ENCODE assay signal across 1 cellular context in the genomic region with DNA sequence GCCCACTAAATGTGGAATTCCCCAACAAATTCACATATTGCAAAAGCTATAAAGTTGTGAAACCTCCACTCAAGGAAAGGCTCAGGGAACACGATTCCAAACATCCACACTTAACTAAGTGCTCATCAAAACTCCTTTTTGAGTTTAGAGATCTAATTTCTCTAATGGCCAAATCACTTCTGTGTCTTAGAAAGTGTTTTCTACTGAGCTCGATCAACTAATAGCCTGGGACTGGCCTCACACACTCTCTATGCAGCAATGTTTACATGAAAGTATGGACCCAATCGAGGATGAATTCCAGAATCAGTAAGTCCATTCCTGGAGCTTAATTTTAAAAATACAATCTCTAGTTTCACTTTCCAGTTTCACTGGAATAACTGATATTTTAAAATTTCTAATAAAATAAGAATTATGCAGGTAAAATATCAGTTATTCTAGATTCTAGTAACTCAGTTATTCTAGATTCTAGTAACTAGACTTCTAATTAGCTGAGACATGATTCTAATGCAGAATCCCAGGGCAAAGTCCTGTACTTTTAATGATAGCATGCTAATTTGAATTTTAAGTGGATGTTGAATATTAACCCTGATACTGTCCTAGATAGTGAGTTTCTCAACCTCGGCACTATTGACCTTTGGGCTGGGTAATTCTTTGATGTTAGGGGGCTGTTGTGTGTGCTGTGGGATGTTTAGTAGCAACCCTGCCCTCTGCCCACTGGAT.
TF ChIP-seq lines count a peak whose summit lies in the region.

No MANE protein-coding gene starts in this region.

TF ChIP-seq in HepG2, 621 proteins besides CTCF, POLR2A, EP300 and RAD21 (continues in another document):
- TF ChIP-seq, protein P1, sequence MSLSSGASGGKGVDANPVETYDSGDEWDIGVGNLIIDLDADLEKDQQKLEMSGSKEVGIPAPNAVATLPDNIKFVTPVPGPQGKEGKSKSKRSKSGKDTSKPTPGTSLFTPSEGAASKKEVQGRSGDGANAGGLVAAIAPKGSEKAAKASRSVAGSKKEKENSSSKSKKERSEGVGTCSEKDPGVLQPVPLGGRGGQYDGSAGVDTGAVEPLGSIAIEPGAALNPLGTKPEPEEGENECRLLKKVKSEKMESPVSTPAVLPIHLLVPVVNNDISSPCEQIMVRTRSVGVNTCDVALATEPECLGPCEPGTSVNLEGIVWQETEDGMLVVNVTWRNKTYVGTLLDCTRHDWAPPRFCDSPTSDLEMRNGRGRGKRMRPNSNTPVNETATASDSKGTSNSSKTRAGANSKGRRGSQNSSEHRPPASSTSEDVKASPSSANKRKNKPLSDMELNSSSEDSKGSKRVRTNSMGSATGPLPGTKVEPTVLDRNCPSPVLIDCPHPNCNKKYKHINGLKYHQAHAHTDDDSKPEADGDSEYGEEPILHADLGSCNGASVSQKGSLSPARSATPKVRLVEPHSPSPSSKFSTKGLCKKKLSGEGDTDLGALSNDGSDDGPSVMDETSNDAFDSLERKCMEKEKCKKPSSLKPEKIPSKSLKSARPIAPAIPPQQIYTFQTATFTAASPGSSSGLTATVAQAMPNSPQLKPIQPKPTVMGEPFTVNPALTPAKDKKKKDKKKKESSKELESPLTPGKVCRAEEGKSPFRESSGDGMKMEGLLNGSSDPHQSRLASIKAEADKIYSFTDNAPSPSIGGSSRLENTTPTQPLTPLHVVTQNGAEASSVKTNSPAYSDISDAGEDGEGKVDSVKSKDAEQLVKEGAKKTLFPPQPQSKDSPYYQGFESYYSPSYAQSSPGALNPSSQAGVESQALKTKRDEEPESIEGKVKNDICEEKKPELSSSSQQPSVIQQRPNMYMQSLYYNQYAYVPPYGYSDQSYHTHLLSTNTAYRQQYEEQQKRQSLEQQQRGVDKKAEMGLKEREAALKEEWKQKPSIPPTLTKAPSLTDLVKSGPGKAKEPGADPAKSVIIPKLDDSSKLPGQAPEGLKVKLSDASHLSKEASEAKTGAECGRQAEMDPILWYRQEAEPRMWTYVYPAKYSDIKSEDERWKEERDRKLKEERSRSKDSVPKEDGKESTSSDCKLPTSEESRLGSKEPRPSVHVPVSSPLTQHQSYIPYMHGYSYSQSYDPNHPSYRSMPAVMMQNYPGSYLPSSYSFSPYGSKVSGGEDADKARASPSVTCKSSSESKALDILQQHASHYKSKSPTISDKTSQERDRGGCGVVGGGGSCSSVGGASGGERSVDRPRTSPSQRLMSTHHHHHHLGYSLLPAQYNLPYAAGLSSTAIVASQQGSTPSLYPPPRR (CRISPR knock-in tag; IDR thresholded peaks at IDR 0.05; ENCODE audit: borderline replicate concordance): peak; percentile 83; the same call in 1 of the 2 replicates
- TF ChIP-seq, protein P2, sequence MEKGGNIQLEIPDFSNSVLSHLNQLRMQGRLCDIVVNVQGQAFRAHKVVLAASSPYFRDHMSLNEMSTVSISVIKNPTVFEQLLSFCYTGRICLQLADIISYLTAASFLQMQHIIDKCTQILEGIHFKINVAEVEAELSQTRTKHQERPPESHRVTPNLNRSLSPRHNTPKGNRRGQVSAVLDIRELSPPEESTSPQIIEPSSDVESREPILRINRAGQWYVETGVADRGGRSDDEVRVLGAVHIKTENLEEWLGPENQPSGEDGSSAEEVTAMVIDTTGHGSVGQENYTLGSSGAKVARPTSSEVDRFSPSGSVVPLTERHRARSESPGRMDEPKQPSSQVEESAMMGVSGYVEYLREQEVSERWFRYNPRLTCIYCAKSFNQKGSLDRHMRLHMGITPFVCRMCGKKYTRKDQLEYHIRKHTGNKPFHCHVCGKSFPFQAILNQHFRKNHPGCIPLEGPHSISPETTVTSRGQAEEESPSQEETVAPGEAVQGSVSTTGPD (CRISPR knock-in tag; IDR thresholded peaks at IDR 0.05): no peak
- TF ChIP-seq, protein P3, sequence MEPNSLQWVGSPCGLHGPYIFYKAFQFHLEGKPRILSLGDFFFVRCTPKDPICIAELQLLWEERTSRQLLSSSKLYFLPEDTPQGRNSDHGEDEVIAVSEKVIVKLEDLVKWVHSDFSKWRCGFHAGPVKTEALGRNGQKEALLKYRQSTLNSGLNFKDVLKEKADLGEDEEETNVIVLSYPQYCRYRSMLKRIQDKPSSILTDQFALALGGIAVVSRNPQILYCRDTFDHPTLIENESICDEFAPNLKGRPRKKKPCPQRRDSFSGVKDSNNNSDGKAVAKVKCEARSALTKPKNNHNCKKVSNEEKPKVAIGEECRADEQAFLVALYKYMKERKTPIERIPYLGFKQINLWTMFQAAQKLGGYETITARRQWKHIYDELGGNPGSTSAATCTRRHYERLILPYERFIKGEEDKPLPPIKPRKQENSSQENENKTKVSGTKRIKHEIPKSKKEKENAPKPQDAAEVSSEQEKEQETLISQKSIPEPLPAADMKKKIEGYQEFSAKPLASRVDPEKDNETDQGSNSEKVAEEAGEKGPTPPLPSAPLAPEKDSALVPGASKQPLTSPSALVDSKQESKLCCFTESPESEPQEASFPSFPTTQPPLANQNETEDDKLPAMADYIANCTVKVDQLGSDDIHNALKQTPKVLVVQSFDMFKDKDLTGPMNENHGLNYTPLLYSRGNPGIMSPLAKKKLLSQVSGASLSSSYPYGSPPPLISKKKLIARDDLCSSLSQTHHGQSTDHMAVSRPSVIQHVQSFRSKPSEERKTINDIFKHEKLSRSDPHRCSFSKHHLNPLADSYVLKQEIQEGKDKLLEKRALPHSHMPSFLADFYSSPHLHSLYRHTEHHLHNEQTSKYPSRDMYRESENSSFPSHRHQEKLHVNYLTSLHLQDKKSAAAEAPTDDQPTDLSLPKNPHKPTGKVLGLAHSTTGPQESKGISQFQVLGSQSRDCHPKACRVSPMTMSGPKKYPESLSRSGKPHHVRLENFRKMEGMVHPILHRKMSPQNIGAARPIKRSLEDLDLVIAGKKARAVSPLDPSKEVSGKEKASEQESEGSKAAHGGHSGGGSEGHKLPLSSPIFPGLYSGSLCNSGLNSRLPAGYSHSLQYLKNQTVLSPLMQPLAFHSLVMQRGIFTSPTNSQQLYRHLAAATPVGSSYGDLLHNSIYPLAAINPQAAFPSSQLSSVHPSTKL (CRISPR knock-in tag; IDR thresholded peaks at IDR 0.05): peak; percentile 95
- peak; percentile 85 for TF ChIP-seq RARA (CRISPR knock-in tag; IDR thresholded peaks at IDR 0.05)
- peak; percentile 89; the same call in 1 of the 2 replicates for TF ChIP-seq CEBPB (IDR thresholded peaks at IDR 0.05; ENCODE audit: borderline replicate concordance, low read depth, low read length)
- TF ChIP-seq NKX3-1 (CRISPR knock-in tag; IDR thresholded peaks at IDR 0.05): peak; percentile 79; the same call in 1 of the 2 replicates
- 0 out of 2 replicates have a peak, but pooled peaks have one; percentile 60 for TF ChIP-seq HHEX (CRISPR knock-in tag; IDR thresholded peaks at IDR 0.05)
- peak; percentile 87; the same call in 1 of the 2 replicates for TF ChIP-seq NFKBIZ (CRISPR knock-in tag; IDR thresholded peaks at IDR 0.05)
- TF ChIP-seq PITX1 (CRISPR knock-in tag; IDR thresholded peaks at IDR 0.05): peak; percentile 78
- peak; percentile 38 for TF ChIP-seq STAG1 (CRISPR knock-in tag; IDR thresholded peaks at IDR 0.05)
- TF ChIP-seq MED8 (CRISPR knock-in tag; IDR thresholded peaks at IDR 0.05; ENCODE audit: insufficient replicate concordance): no peak
- TF ChIP-seq, protein P4, sequence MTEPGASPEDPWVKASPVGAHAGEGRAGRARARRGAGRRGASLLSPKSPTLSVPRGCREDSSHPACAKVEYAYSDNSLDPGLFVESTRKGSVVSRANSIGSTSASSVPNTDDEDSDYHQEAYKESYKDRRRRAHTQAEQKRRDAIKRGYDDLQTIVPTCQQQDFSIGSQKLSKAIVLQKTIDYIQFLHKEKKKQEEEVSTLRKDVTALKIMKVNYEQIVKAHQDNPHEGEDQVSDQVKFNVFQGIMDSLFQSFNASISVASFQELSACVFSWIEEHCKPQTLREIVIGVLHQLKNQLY (CRISPR knock-in tag; IDR thresholded peaks at IDR 0.05): peak; percentile 91
- 0 out of 2 replicates have a peak, but pooled peaks have one; percentile 38 for TF ChIP-seq ARID2 (CRISPR knock-in tag; IDR thresholded peaks at IDR 0.05; ENCODE audit: borderline replicate concordance)
- TF ChIP-seq IRF2 (CRISPR knock-in tag; IDR thresholded peaks at IDR 0.05): peak; percentile 76; the same call in 1 of the 2 replicates
- no peak for TF ChIP-seq ZMAT3 (CRISPR knock-in tag; conservative IDR thresholded peaks at IDR 0.05)
- peak; percentile 81 for TF ChIP-seq HMG20A (CRISPR knock-in tag; IDR thresholded peaks at IDR 0.05; ENCODE audit: borderline replicate concordance)
- 0 out of 2 replicates have a peak, but pooled peaks have one; percentile 78 for TF ChIP-seq LCORL (IDR thresholded peaks at IDR 0.05)
- peak; percentile 97 for TF ChIP-seq LCORL (CRISPR knock-in tag; IDR thresholded peaks at IDR 0.05)
- TF ChIP-seq U2AF1 (optimal IDR thresholded peaks at IDR 0.05; ENCODE audit: low read depth, low read length): no peak
- TF ChIP-seq MXD4 (CRISPR knock-in tag; IDR thresholded peaks at IDR 0.05): peak; percentile 18; the same call in 1 of the 2 replicates
- TF ChIP-seq ZBTB3 (CRISPR knock-in tag; IDR thresholded peaks at IDR 0.05; ENCODE audit: borderline replicate concordance, low read depth): 0 out of 2 replicates have a peak, but pooled peaks have one; percentile 50
- TF ChIP-seq MZF1 (CRISPR knock-in tag; IDR thresholded peaks at IDR 0.05; ENCODE audit: borderline replicate concordance): no peak
- TF ChIP-seq, protein P5, sequence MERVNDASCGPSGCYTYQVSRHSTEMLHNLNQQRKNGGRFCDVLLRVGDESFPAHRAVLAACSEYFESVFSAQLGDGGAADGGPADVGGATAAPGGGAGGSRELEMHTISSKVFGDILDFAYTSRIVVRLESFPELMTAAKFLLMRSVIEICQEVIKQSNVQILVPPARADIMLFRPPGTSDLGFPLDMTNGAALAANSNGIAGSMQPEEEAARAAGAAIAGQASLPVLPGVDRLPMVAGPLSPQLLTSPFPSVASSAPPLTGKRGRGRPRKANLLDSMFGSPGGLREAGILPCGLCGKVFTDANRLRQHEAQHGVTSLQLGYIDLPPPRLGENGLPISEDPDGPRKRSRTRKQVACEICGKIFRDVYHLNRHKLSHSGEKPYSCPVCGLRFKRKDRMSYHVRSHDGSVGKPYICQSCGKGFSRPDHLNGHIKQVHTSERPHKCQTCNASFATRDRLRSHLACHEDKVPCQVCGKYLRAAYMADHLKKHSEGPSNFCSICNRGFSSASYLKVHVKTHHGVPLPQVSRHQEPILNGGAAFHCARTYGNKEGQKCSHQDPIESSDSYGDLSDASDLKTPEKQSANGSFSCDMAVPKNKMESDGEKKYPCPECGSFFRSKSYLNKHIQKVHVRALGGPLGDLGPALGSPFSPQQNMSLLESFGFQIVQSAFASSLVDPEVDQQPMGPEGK (CRISPR knock-in tag; IDR thresholded peaks at IDR 0.05): peak; percentile 96
- TF ChIP-seq ELF4 (CRISPR knock-in tag; IDR thresholded peaks at IDR 0.05; ENCODE audit: borderline replicate concordance): peak; percentile 72; the same call in 1 of the 2 replicates
- peak; percentile 49 for TF ChIP-seq SKI (IDR thresholded peaks at IDR 0.05; ENCODE audit: partially characterized antibody)
- peak; percentile 95 for TF ChIP-seq NR2F6 (IDR thresholded peaks at IDR 0.05)
- peak; percentile 94 for TF ChIP-seq NR2F6 (CRISPR knock-in tag; IDR thresholded peaks at IDR 0.05)
- peak; percentile 93; the same call in 1 of the 2 replicates for TF ChIP-seq NCOR1 (IDR thresholded peaks at IDR 0.05; ENCODE audit: borderline replicate concordance, low read length)
- TF ChIP-seq BHLHE40 (IDR thresholded peaks at IDR 0.05; ENCODE audit: low read length): peak; percentile 61
- peak; percentile 45; the same call in 1 of the 2 replicates for TF ChIP-seq HOXD1 (CRISPR knock-in tag; IDR thresholded peaks at IDR 0.05)
- TF ChIP-seq, protein P6, sequence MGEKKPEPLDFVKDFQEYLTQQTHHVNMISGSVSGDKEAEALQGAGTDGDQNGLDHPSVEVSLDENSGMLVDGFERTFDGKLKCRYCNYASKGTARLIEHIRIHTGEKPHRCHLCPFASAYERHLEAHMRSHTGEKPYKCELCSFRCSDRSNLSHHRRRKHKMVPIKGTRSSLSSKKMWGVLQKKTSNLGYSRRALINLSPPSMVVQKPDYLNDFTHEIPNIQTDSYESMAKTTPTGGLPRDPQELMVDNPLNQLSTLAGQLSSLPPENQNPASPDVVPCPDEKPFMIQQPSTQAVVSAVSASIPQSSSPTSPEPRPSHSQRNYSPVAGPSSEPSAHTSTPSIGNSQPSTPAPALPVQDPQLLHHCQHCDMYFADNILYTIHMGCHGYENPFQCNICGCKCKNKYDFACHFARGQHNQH (CRISPR knock-in tag; IDR thresholded peaks at IDR 0.05): peak; percentile 41; the same call in 1 of the 2 replicates
- TF ChIP-seq RORA (CRISPR knock-in tag; IDR thresholded peaks at IDR 0.05): 0 out of 2 replicates have a peak, but pooled peaks have one; percentile 34
- TF ChIP-seq EHMT2 (IDR thresholded peaks at IDR 0.05; ENCODE audit: borderline replicate concordance, low read depth, low read length): peak; percentile 27; the same call in 1 of the 2 replicates
- TF ChIP-seq, protein P7, sequence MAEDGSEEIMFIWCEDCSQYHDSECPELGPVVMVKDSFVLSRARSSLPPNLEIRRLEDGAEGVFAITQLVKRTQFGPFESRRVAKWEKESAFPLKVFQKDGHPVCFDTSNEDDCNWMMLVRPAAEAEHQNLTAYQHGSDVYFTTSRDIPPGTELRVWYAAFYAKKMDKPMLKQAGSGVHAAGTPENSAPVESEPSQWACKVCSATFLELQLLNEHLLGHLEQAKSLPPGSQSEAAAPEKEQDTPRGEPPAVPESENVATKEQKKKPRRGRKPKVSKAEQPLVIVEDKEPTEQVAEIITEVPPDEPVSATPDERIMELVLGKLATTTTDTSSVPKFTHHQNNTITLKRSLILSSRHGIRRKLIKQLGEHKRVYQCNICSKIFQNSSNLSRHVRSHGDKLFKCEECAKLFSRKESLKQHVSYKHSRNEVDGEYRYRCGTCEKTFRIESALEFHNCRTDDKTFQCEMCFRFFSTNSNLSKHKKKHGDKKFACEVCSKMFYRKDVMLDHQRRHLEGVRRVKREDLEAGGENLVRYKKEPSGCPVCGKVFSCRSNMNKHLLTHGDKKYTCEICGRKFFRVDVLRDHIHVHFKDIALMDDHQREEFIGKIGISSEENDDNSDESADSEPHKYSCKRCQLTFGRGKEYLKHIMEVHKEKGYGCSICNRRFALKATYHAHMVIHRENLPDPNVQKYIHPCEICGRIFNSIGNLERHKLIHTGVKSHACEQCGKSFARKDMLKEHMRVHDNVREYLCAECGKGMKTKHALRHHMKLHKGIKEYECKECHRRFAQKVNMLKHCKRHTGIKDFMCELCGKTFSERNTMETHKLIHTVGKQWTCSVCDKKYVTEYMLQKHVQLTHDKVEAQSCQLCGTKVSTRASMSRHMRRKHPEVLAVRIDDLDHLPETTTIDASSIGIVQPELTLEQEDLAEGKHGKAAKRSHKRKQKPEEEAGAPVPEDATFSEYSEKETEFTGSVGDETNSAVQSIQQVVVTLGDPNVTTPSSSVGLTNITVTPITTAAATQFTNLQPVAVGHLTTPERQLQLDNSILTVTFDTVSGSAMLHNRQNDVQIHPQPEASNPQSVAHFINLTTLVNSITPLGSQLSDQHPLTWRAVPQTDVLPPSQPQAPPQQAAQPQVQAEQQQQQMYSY (CRISPR knock-in tag; IDR thresholded peaks at IDR 0.05): no peak
- peak; percentile 41; the same call in 1 of the 2 replicates for TF ChIP-seq ARNT2 (CRISPR knock-in tag; IDR thresholded peaks at IDR 0.05; ENCODE audit: low read depth)
- peak; percentile 94 for TF ChIP-seq GATAD2A (CRISPR knock-in tag; IDR thresholded peaks at IDR 0.05)
- TF ChIP-seq, protein P8, sequence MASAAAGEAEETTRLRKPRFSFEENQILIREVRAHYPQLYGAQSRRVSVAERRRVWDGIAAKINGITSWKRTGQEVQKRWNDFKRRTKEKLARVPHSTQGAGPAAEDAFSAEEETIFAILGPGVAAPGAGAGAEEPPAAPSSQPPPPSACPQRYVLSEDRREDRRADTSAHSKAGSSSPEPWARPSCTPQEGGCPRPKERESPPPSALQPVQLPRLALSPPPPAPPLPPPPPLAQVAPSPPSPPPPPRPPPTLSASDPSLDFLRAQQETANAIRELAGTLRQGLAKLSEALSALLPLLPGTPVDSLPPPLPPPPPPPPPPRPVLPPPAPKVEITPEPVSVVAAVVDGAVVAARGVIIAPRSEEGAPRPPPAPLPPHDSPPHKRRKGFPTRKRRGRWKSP (CRISPR knock-in tag; IDR thresholded peaks at IDR 0.05): no peak
